Comparison of ENCODE assay signal across 18 cellular contexts in the genomic region with DNA sequence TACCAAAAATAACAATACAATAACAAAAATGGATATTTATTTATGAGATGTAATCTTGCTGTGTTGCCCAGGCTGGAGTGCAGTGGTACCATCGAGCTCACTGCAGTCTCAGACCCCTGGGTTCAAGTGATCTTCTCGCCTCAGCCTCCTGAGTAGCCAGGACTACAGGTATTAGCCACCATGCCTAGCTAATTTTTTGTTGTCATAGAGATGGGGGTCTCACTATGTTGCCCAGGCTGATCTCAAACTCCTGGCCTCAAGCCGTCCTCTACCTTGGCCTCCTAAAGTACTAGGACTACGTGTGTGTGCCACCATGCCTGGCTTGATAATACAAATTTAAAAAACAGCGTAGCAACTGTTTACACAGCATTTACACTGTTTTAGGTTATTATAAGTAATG. TPM values are rescaled to one million over a fixed set of nuclear protein-coding genes. Genes with fewer than 3 reads are reported as not detected.
A peak's percentile ranks its signal among the peaks of the same experiment; 100 is the strongest.
DNase-seq lines count a peak whose midpoint lies in the region; ATAC-seq, FAIRE-seq and TF ChIP-seq lines count a peak whose summit lies in the region.
"Had no signal": no experiment of that assay in that cellular context is flagged by ENCODE, and none has a peak within 500 bp of the region (broad histone marks: within the 10 kb centered on the region; RNA-seq: fewer than 3 reads in every experiment).

No MANE protein-coding gene starts in this region.

- H3K36me3 ChIP-seq in HepG2 (replicated peaks in 1 of 2; ENCODE audit: control insufficient read depth in 1 of 2, insufficient read depth in 2 of 2, low read length in 2 of 2) = peaks cover 8 to 16% of the 10 kb centered on the region in 2 experiments
- no peaks in the 10 kb centered on the region for H3K36me3 ChIP-seq in right lobe of liver
- H3K36me3 ChIP-seq in HEK293 (ENCODE audit: control insufficient read depth in 2 of 2, insufficient read depth in 1 of 2, low read length in 2 of 2) = peaks cover 4 to 7% of the 10 kb centered on the region in 2 experiments

- DNase-seq in HepG2 (ENCODE audit: low spot score) = no peak
- DNase-seq in right lobe of liver = no peak
- DNase-seq in memory B cell (ENCODE audit: low spot score in 2 of 2) = no peak
- no peak for DNase-seq in substantia nigra (lab: John Stamatoyannopoulos, UW)
- DNase-seq: C1 segment of cervical spinal cord; CD8-positive, alpha-beta memory T cell; DMS 273 treated with DMSO at 0.1 percent for 48 hours; DMS79; EL; GDM1; H9; HFFc6 had no signal

- FAIRE-seq in HepG2 (lab: Jason Lieb, UNC) = no peak
- FAIRE-seq: D721Med, GM12878 had no signal

- H3K4me3 ChIP-seq in HepG2 (replicated peaks in 1 of 3; ENCODE audit: insufficient read depth in 1 of 3, low read depth in 2 of 3, low read length in 3 of 3) (no peak overlapping the region), right lobe of liver (no peak overlapping the region), HEK293 (ENCODE audit: low read depth, low read length) (no peak overlapping the region)
- H3K4me3 ChIP-seq: GM12878, GM23338 had no signal

- peaks cover 8% of the 10 kb centered on the region for H3K36me3 Mint-ChIP-seq in memory B cell

- no peak for TF ChIP-seq CTCF in HepG2 (CRISPR knock-in tag; IDR thresholded peaks at IDR 0.05)
- TF ChIP-seq CTCF in right lobe of liver (IDR thresholded peaks at IDR 0.05) = no peak
- no peak for TF ChIP-seq CTCF in HEK293 (tag by site-specific recombination; IDR thresholded peaks at IDR 0.05)

- H3K9me3 ChIP-seq in HepG2 (ENCODE audit: low read length) (no peaks in the 10 kb centered on the region), right lobe of liver (no peaks in the 10 kb centered on the region), HEK293 (ENCODE audit: control insufficient read depth, insufficient read depth, low read depth, low read length) (no peaks in the 10 kb centered on the region)

- no TSS peak for BruUV-seq in HepG2 (replicated peaks; lab: Mats Ljungman, UMichigan)

- H3K4me1 ChIP-seq in HepG2 (ENCODE audit: insufficient read depth, low read length) = no peaks in the 10 kb centered on the region
- no peaks in the 10 kb centered on the region for H3K4me1 ChIP-seq in right lobe of liver
- H3K4me1 ChIP-seq in HEK293 (ENCODE audit: control insufficient read depth, insufficient read depth, low read length) = peaks cover 26% of the 10 kb centered on the region

- H3K9ac ChIP-seq in HepG2 (ENCODE audit: insufficient read depth, low read depth, low read length) = no peak overlapping the region

- WGBS in HepG2 (ENCODE audit: low lambda C conversion rate) = 94% methylated on average over 5 of the region's 5 CpGs
- WGBS in right lobe of liver (ENCODE audit: insufficient coverage, low coverage, low lambda C conversion rate, missing lambda C conversion rate) = 96% methylated on average over 4 of the region's 5 CpGs

- peaks cover 20% of the 10 kb centered on the region for H3K4me1 Mint-ChIP-seq in memory B cell
- H3K4me1 Mint-ChIP-seq: GM23338, H9 had no signal

- no peak overlapping the region for H2AFZ ChIP-seq in HepG2 (ENCODE audit: low read length)
- H2AFZ ChIP-seq: GM23338 had no signal

- peak overlapping the region; percentile 55 for H3K27ac Mint-ChIP-seq in memory B cell
- H3K27ac Mint-ChIP-seq: GM23338 had no signal

- ATAC-seq in HepG2 (no peak), right lobe of liver (no peak), memory B cell (ENCODE audit: low read depth) (no peak), GM18511 (IDR thresholded peaks at IDR 0.05; ENCODE audit: unreplicated experiment) (no peak)
- ATAC-seq: GM12878, GM23338, HCT116 had no signal

- TF ChIP-seq RAD21 in HepG2 (CRISPR knock-in tag; IDR thresholded peaks at IDR 0.05) = no peak

- H3K4me2 ChIP-seq in HepG2 (ENCODE audit: low read depth, low read length) = no peak overlapping the region
- H3K4me2 ChIP-seq: GM23338 had no signal

- no peaks in the 10 kb centered on the region for H3K27me3 ChIP-seq in HepG2 (ENCODE audit: control insufficient read depth in 1 of 2, insufficient read depth in 2 of 2, low read length in 2 of 2)
- H3K27me3 ChIP-seq in right lobe of liver = no peaks in the 10 kb centered on the region

- H3K79me2 ChIP-seq in HepG2 (ENCODE audit: insufficient read depth, low read length) = peaks cover 54% of the 10 kb centered on the region

- no peak overlapping the region for H3K27ac ChIP-seq in HepG2 (ENCODE audit: extremely low read length, insufficient read depth, low read length)
- H3K27ac ChIP-seq in right lobe of liver = no peak overlapping the region
- no peak overlapping the region for H3K27ac ChIP-seq in HEK293 (ENCODE audit: extremely low read depth, low read depth, low read length)
- H3K27ac ChIP-seq in substantia nigra (ENCODE audit: low read depth, low read length, poor library complexity, severe bottlenecking) = no peak overlapping the region

- in situ Hi-C loops in HepG2 (cut with HindIII; ENCODE audit: extremely low pct_ligation_motif_present, low pct_unique_long_range_greater_than_20kb) = no loop called here

- CTCF ChIA-PET in HepG2 (lab: Yijun Ruan, JAX; ENCODE audit: low intra/inter-chr PET ratio, low total read pairs) (no interaction called here), HEK293 (lab: Yijun Ruan, JAX) (interaction anchor here (0.6 kb wide), 1 partner anchor 374 kb away, joined by 3 read pairs; no protein-coding TSS in a partner anchor)

- POLR2A ChIA-PET in HepG2 (lab: Yijun Ruan, JAX) (interaction anchor here (0.5 kb wide), 1 partner anchor 113 kb away, joined by 3 read pairs; no protein-coding TSS in a partner anchor), HEK293 (lab: Yijun Ruan, JAX) (no interaction called here)

- intact Hi-C loops in HepG2 (cut with micrococcal nuclease; ENCODE audit: unreplicated experiment) = no loop called here
- intact Hi-C loops in right lobe of liver (cut with DNase I) = no loop called here

- TF ChIP-seq POLR2A in HepG2 (IDR thresholded peaks at IDR 0.05; ENCODE audit: insufficient read depth in 1 of 2, low read depth in 2 of 2, low read length in 2 of 2) (no peak), right lobe of liver (IDR thresholded peaks at IDR 0.05) (no peak)

- H3K9me3 Mint-ChIP-seq in memory B cell = no peaks in the 10 kb centered on the region
- H3K9me3 Mint-ChIP-seq: CD8-positive, alpha-beta memory T cell; GM23338; H9; HFFc6 had no signal

- no peaks in the 10 kb centered on the region for H3K27me3 Mint-ChIP-seq in memory B cell
- H3K27me3 Mint-ChIP-seq: CD8-positive, alpha-beta memory T cell had no signal

- no peak overlapping the region for H3K4me3 Mint-ChIP-seq in memory B cell
- H3K4me3 Mint-ChIP-seq: CD8-positive, alpha-beta memory T cell; GM23338; H9; HFFc6 had no signal

- no peak for TF ChIP-seq EP300 in HepG2 (IDR thresholded peaks at IDR 0.05; ENCODE audit: low read depth in 2 of 2, low read length in 2 of 2)
- TF ChIP-seq EP300 in HepG2 (CRISPR knock-in tag; IDR thresholded peaks at IDR 0.05; ENCODE audit: borderline replicate concordance) = no peak

- H4K20me1 ChIP-seq in HepG2 (ENCODE audit: insufficient read depth, low read length) = peaks cover 7% of the 10 kb centered on the region; the same call in 1 of the 2 replicates

TF ChIP-seq in HepG2, 621 proteins besides CTCF, POLR2A, EP300 and RAD21:
- TF ChIP-seq ZNF121 (CRISPR knock-in tag; IDR thresholded peaks at IDR 0.05) = peak; percentile 87
- TF ChIP-seq NFRKB (IDR thresholded peaks at IDR 0.05) = no peak

TF ChIP-seq in HEK293, 187 proteins besides CTCF, POLR2A, EP300 and RAD21:
- TF ChIP-seq ZNF121 (tag by site-specific recombination; IDR thresholded peaks at IDR 0.05) (peak; percentile 95), ZNF23 (tag by site-specific recombination; IDR thresholded peaks at IDR 0.05; ENCODE audit: borderline replicate concordance) (no peak)

RNA-seq across cellular contexts. Expression of gene ARHGAP5, which starts 23.1 kb away (rescaled TPM):
- total RNA-seq in HepG2 (2016; rRNA removed; fragmentation: Illumina TruSeq; extraction: Trizol) (144 and 251 TPM in 2 replicates), right lobe of liver (10 to 100 TPM; 32.0 to 60.5 (median 50.1) TPM)
- 107 and 120 TPM in 2 replicates for total RNA-seq in HepG2 (2016; cell fraction: cytosol; rRNA removed; fragmentation: Illumina TruSeq; extraction: Trizol; ENCODE audit: low read depth)
- total RNA-seq in HepG2 (2016; cell fraction: insoluble cytoplasmic fraction; rRNA removed; fragmentation: Illumina TruSeq; extraction: Trizol) = 143 and 234 TPM in 2 replicates
- total RNA-seq in HepG2 (2016; cell fraction: membrane; rRNA removed; fragmentation: Illumina TruSeq; extraction: Trizol) = 251 and 354 TPM in 2 replicates
- total RNA-seq in HepG2 (2016; cell fraction: nucleus; rRNA removed; fragmentation: Illumina TruSeq; extraction: Trizol) = 126 and 127 TPM in 2 replicates
- 33.2 and 33.7 TPM in 2 replicates for polyA plus RNA-seq in HepG2 (2011; rRNA removed)
- 9.5 and 23.4 TPM in 2 replicates for polyA plus RNA-seq in HepG2 (2011; cell fraction: cytosol; rRNA removed)
- 16.4 and 21.5 TPM in 2 replicates for polyA plus RNA-seq in HepG2 (2011; cell fraction: nucleus; rRNA removed)
- polyA plus RNA-seq in HepG2 (2012) = 66.9 and 68.2 TPM in 2 replicates
- polyA plus RNA-seq in HepG2 (2016; cell fraction: cytosol; fragmentation: Illumina TruSeq; extraction: Trizol; ENCODE audit: low read depth) = 7.1 and 8.7 TPM in 2 replicates
- polyA plus RNA-seq in HepG2 (2016; cell fraction: insoluble cytoplasmic fraction; fragmentation: Illumina TruSeq; extraction: Trizol; ENCODE audit: low read depth) = 97.2 and 109 TPM in 2 replicates
- 24.4 and 27.7 TPM in 2 replicates for polyA plus RNA-seq in HepG2 (2016; cell fraction: membrane; fragmentation: Illumina TruSeq; extraction: Trizol; ENCODE audit: low read depth)
- 58.3 and 60.5 TPM in 2 replicates for polyA plus RNA-seq in HepG2 (2016; cell fraction: nucleus; fragmentation: Illumina TruSeq; extraction: Trizol; ENCODE audit: insufficient read depth, low read depth)
- polyA minus RNA-seq in HepG2 (2011; rRNA and poly(A)+ RNA removed; ENCODE audit: low replicate concordance) = 32.3 and 33.4 TPM in 2 replicates
- polyA minus RNA-seq in HepG2 (2011; cell fraction: cytosol; rRNA and poly(A)+ RNA removed) = 126 and 147 TPM in 2 replicates
- 187 and 220 TPM in 2 replicates for polyA minus RNA-seq in HepG2 (2011; cell fraction: nucleus; rRNA and poly(A)+ RNA removed)

Comparison
In these comparisons a context has a peak if more than half of its experiments do, and no peak if none do; other contexts are left out.
1. Of the 63 proteins assayed by ChIP-seq in both HepG2 and HEK293: peak only in HepG2: none; only in HEK293: none; in both: ZNF121; in neither: 62.